Comparison of ENCODE assay signal across 9 cellular contexts in genomic region chr19:40283414-40284250, GRCh38. TPM values are rescaled to one million over a fixed set of nuclear protein-coding genes. Genes with fewer than 3 reads are reported as not detected.
DNase-seq lines count a peak whose midpoint lies in the region; ATAC-seq and TF ChIP-seq lines count a peak whose summit lies in the region.
"Had no signal": no experiment of that assay in that cellular context is flagged by ENCODE, and none has a peak within 500 bp of the region (broad histone marks: within the 10 kb centered on the region; RNA-seq: fewer than 3 reads in every experiment).

No MANE protein-coding gene starts in this region.

- H3K4me3 Mint-ChIP-seq in mesothelial cell of epicardium: peak overlapping the region; percentile 86

- H3K4me1 ChIP-seq in A673 (ENCODE audit: insufficient read depth, low read length, poor library complexity, severe bottlenecking): peaks cover 65% of the 10 kb centered on the region
- H3K4me1 ChIP-seq in HEK293 (ENCODE audit: control insufficient read depth, insufficient read depth, low read length): peaks cover 65% of the 10 kb centered on the region
- peaks cover 14 to 28% of the 10 kb centered on the region in 2 donors for H3K4me1 ChIP-seq in breast epithelium

- no peak for TF ChIP-seq POLR2A in breast epithelium (IDR thresholded peaks at IDR 0.05)

- H3K4me3 ChIP-seq in A673 (ENCODE audit: low read depth, low read length, poor library complexity, severe bottlenecking) (peak overlapping the region; percentile 86), HEK293 (ENCODE audit: low read depth, low read length) (peak overlapping the region; percentile 71), breast epithelium (peak overlapping the region; percentile 87 to 97 (median 96))

- no peak for TF ChIP-seq CTCF in A673 (conservative IDR thresholded peaks at IDR 0.05; ENCODE audit: low read depth, low read length)
- peak; percentile 47; the same call in 1 of the 2 replicates for TF ChIP-seq CTCF in HEK293 (tag by site-specific recombination; IDR thresholded peaks at IDR 0.05)
- TF ChIP-seq CTCF in breast epithelium (IDR thresholded peaks at IDR 0.05): no peak
- no peak for TF ChIP-seq CTCF in mesothelial cell of epicardium (IDR thresholded peaks at IDR 0.05; ENCODE audit: unreplicated experiment)

- CTCF ChIA-PET in A673 (lab: Charles Lee) (interaction anchor here (0.6 to 1.5 kb wide), 2 partner anchors 22 to 302 kb away, joined by 3 to 9 read pairs; no protein-coding TSS in a partner anchor), HEK293 (lab: Yijun Ruan, JAX) (interaction anchor here (0.6 to 1.1 kb wide), 6 partner anchors 22 to 1793 kb away, joined by 3 to 4 read pairs (median 3); partner anchors contain the start of genes TTC9B and ZNF574)

- H3K36me3 ChIP-seq in A673 (ENCODE audit: insufficient read depth, low read length, poor library complexity, severe bottlenecking) (no peaks in the 10 kb centered on the region), HEK293 (ENCODE audit: control insufficient read depth in 2 of 2, insufficient read depth in 1 of 2, low read length in 2 of 2) (peaks cover 17 to 22% of the 10 kb centered on the region in 2 experiments), breast epithelium (no peaks in the 10 kb centered on the region)

- H3K9me3 ChIP-seq in A673 (ENCODE audit: low read depth, low read length, poor library complexity, severe bottlenecking) (no peaks in the 10 kb centered on the region), HEK293 (ENCODE audit: control insufficient read depth, insufficient read depth, low read depth, low read length) (no peaks in the 10 kb centered on the region), breast epithelium (no peaks in the 10 kb centered on the region)

- POLR2A ChIA-PET in A673 (lab: Charles Lee; ENCODE audit: low non-redundant PET) (interaction anchor here (0.5 kb wide), 1 partner anchor 337 kb away, joined by 9 read pairs; no protein-coding TSS in a partner anchor), HEK293 (lab: Yijun Ruan, JAX) (interaction anchor here (1.2 to 3.3 kb wide), 3 partner anchors 9 to 120 kb away, joined by 3 to 10 read pairs (median 7); no protein-coding TSS in a partner anchor)

- H3K27ac Mint-ChIP-seq in mesothelial cell of epicardium: peak overlapping the region; percentile 95

- no peaks in the 10 kb centered on the region for H3K36me3 Mint-ChIP-seq in mesothelial cell of epicardium

- no peak for ATAC-seq in HG02623 (IDR thresholded peaks at IDR 0.05; ENCODE audit: unreplicated experiment)

- intact Hi-C loops in A673 (cut with micrococcal nuclease; ENCODE audit: unreplicated experiment) (loop anchor here (10.0 kb wide), 1 partner anchor 139 kb away; no protein-coding TSS in a partner anchor), breast epithelium (cut with DNase I; ENCODE audit: low total_unique reads) (no loop called here)

- H3K27me3 ChIP-seq in A673 (replicated peaks; ENCODE audit: insufficient read depth, low read depth, low read length, poor library complexity) (no peaks in the 10 kb centered on the region), breast epithelium (no peaks in the 10 kb centered on the region)

- H3K27ac ChIP-seq in A673 (ENCODE audit: low read depth, low read length, poor library complexity, severe bottlenecking) (peak overlapping the region; percentile 86), HEK293 (ENCODE audit: extremely low read depth, low read depth, low read length) (peak overlapping the region; percentile 99), breast epithelium (peak overlapping the region; percentile 97 to 99)

- H3K9me3 Mint-ChIP-seq in mesothelial cell of epicardium: no peaks in the 10 kb centered on the region

- H3K27me3 Mint-ChIP-seq in mesothelial cell of epicardium (ENCODE audit: low read depth): no peaks in the 10 kb centered on the region

- H3K4me1 Mint-ChIP-seq in mesothelial cell of epicardium: peaks cover 50% of the 10 kb centered on the region

- DNase-seq in A673 (ENCODE audit: low spot score) (no peak), breast epithelium (ENCODE audit: low spot score in 2 of 2) (no peak), mesothelial cell of epicardium (ENCODE audit: low spot score in 2 of 2, unreplicated experiment in 2 of 2) (no peak), T1000 (lab: John Stamatoyannopoulos, UW) (no peak), dedifferentiated amniotic fluid mesenchymal stem cell (ENCODE audit: extremely low spot score) (no peak)
- no peak for DNase-seq in stimulated activated CD4-positive, alpha-beta T cell treated with anti-CD3 and anti-CD28 coated beads, Interleukin-15, amount 100 ng/mL, for 24 hours

- no TSS peak for BruUV-seq in A673 (replicated peaks; lab: Mats Ljungman, UMichigan)

TF ChIP-seq in HEK293, 187 proteins besides CTCF, POLR2A, EP300 and RAD21:
- TF ChIP-seq SCRT2 (tag by site-specific recombination; IDR thresholded peaks at IDR 0.05) (peak; percentile 80), GLIS1 (tag by site-specific recombination; IDR thresholded peaks at IDR 0.05) (peak; percentile 70), GLIS2 (tag by site-specific recombination; IDR thresholded peaks at IDR 0.05) (peak; percentile 28; the same call in 1 of the 2 replicates), AEBP2 (tag by site-specific recombination; IDR thresholded peaks at IDR 0.05; ENCODE audit: borderline replicate concordance) (no peak), ZIC2 (tag by site-specific recombination; IDR thresholded peaks at IDR 0.05) (0 out of 2 replicates have a peak, but pooled peaks have one; percentile 17), PRDM6 (tag by site-specific recombination; IDR thresholded peaks at IDR 0.05) (no peak), BCL11B (tag by site-specific recombination; IDR thresholded peaks at IDR 0.05; ENCODE audit: low read depth) (peak; percentile 74), EGR2 (tag by site-specific recombination; IDR thresholded peaks at IDR 0.05; ENCODE audit: low read depth) (no peak)
TF ChIP-seq in HEK293: peak in this region for 5.

RNA-seq across cellular contexts. Expression of gene AKT2, which starts 1.5 kb away (rescaled TPM):
- total RNA-seq in A673 (2021) (146 and 151 TPM in 2 replicates), breast epithelium (10 to 100 TPM; 83.4 to 88.3 (median 84.9) TPM), mesothelial cell of epicardium (192 to 200 TPM (median 194 TPM) in 3 replicates)

RNA-seq across cellular contexts. Expression of gene CCNP, which starts 57.1 kb away (rescaled TPM):
- total RNA-seq in A673 (2021) (0.45 TPM in 1 of 2 replicates, not detected in the other), breast epithelium (1 to 10 TPM in 1 of 3 donors, under 1 TPM in 1, not detected in 1; 0.29 to 2.3 TPM), mesothelial cell of epicardium (0.98 to 1.8 TPM (median 1.0 TPM) in 3 replicates)
- total RNA-seq: ureter had no signal
